1 cellular context compared by ENCODE assay signal in the genomic region with DNA sequence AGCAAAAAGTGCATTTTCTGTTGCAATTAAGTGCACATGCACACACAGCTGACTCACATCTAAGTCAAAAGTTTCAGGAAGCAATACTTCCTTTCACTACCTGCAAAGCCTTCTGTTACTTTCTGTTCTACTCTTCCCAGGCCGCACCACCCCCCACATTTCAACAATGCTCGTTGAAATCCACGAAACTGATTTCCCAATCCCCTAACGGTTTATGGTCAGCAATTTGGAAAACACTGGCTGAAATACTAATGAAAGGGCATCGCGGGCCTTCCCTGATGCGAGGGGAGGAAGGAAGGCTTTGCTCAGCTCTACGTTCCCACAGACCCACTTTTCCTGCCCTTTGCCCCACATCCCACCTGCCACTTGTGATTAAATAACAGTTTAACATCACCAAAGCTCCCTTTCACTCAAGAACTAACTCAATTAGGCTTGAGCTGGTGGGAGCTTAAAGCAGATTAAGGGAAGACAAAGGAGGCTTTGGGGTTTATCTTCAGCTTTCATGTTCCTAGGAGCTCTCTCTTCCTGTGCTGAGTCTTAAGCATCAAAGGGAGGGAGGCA.
TF ChIP-seq lines count a peak whose summit lies in the region.

No MANE protein-coding gene starts in this region.

TF ChIP-seq in HepG2, 621 proteins besides CTCF, POLR2A, EP300 and RAD21 (continued from another document):
- TF ChIP-seq DMAP1 (CRISPR knock-in tag; IDR thresholded peaks at IDR 0.05) (0 out of 2 replicates have a peak, but pooled peaks have one; percentile 64), ZNF484 (CRISPR knock-in tag; IDR thresholded peaks at IDR 0.05; ENCODE audit: borderline replicate concordance, low read depth) (no peak), ZNF746 (CRISPR knock-in tag; IDR thresholded peaks at IDR 0.05) (no peak), ZNF557 (CRISPR knock-in tag; IDR thresholded peaks at IDR 0.05) (no peak), ZNF737 (CRISPR knock-in tag; IDR thresholded peaks at IDR 0.05; ENCODE audit: borderline replicate concordance) (no peak), U2AF2 (IDR thresholded peaks at IDR 0.05; ENCODE audit: low read depth, low read length) (no peak), NCOA5 (CRISPR knock-in tag; IDR thresholded peaks at IDR 0.05) (no peak), ZNF670 (CRISPR knock-in tag; IDR thresholded peaks at IDR 0.05; ENCODE audit: borderline replicate concordance) (no peak)
